9 cellular contexts compared by ENCODE assay signal in genomic region chr19:47663435-47663910, GRCh38. TPM values are rescaled to one million over a fixed set of nuclear protein-coding genes. Genes with fewer than 3 reads are reported as not detected.
DNase-seq lines count a peak whose midpoint lies in the region; ATAC-seq, FAIRE-seq and TF ChIP-seq lines count a peak whose summit lies in the region.
"Had no signal": no experiment of that assay in that cellular context is flagged by ENCODE, and none has a peak within 500 bp of the region (broad histone marks: within the 10 kb centered on the region; RNA-seq: fewer than 3 reads in every experiment).

No MANE protein-coding gene starts in this region.

- DNase-seq in H54 (ENCODE audit: insufficient read length, low spot score) (peak; percentile 30), amniotic stem cell (lab: John Stamatoyannopoulos, UW) (peak; percentile 62), right atrium auricular region (ENCODE audit: low spot score) (no peak), smooth muscle cell of the brain vasculature (ENCODE audit: low read depth, low spot score) (peak; percentile 29), HAP-1 (ENCODE audit: low spot score in 2 of 2) (no peak), SK-N-DZ (ENCODE audit: low spot score) (no peak)

- H3K27me3 ChIP-seq in right atrium auricular region (no peaks in the 10 kb centered on the region), HAP-1 (ENCODE audit: low read depth) (no peaks in the 10 kb centered on the region)

- ATAC-seq in HG02884 (IDR thresholded peaks at IDR 0.05; ENCODE audit: unreplicated experiment) (no peak), GM18502 (IDR thresholded peaks at IDR 0.05; ENCODE audit: poor library complexity, unreplicated experiment) (no peak)
- ATAC-seq: activated naive CD4-positive, alpha-beta T cell treated with anti-CD3 and anti-CD28 coated beads, Interleukin-2, amount 50 U/mL, for 72 hours had no signal

- H3K36me3 ChIP-seq in right atrium auricular region (no peaks in the 10 kb centered on the region), HAP-1 (replicated peaks) (no peaks in the 10 kb centered on the region; the same call in 1 of the 2 replicates)

- H3K4me3 ChIP-seq in right atrium auricular region (no peak overlapping the region), HAP-1 (no peak overlapping the region)

- no peak for TF ChIP-seq CTCF in right atrium auricular region (IDR thresholded peaks at IDR 0.05)

- no peak for FAIRE-seq in H54 (lab: Jason Lieb, UNC)

- in situ Hi-C loops in HAP-1 (cut with MboI; ENCODE audit: low sequenced_read_pairs): no loop called here

- peaks cover 0 to 90% of the 10 kb centered on the region in 2 donors for H3K4me1 ChIP-seq in right atrium auricular region
- H3K4me1 ChIP-seq in HAP-1: peaks cover 12% of the 10 kb centered on the region

- no peaks in the 10 kb centered on the region for H3K9me3 ChIP-seq in right atrium auricular region
- no peaks in the 10 kb centered on the region for H3K9me3 ChIP-seq in HAP-1

- no peak for TF ChIP-seq POLR2A in H54 (IDR thresholded peaks at IDR 0.05; ENCODE audit: low read depth, low read length)

- H3K27ac ChIP-seq in right atrium auricular region: peak overlapping the region; percentile 95 to 99

RNA-seq across cellular contexts. Expression of gene EHD2, which starts 49.7 kb away (rescaled TPM):
- total RNA-seq in right atrium auricular region: 10 to 100 TPM; 44.9 to 70.3 TPM
- 1.4 and 1.8 TPM in 2 replicates for polyA plus RNA-seq in SK-N-DZ (2014; cell fraction: cytosol; rRNA removed)
- 1.4 and 2.4 TPM in 2 replicates for polyA plus RNA-seq in SK-N-DZ (2014; cell fraction: nucleus; rRNA removed)

RNA-seq across cellular contexts. Expression of gene BICRA, which starts 54.5 kb away (rescaled TPM):
- 10 to 100 TPM in 1 of 2 donors, 1 to 10 TPM in 1; 7.0 to 12.6 TPM for total RNA-seq in right atrium auricular region
- 0.51 and 0.93 TPM in 2 replicates for polyA plus RNA-seq in SK-N-DZ (2014; cell fraction: cytosol; rRNA removed)
- polyA plus RNA-seq in SK-N-DZ (2014; cell fraction: nucleus; rRNA removed): 0.38 and 8.2 TPM in 2 replicates

Comparison
In these comparisons a context has a peak if more than half of its experiments do, and no peak if none do; other contexts are left out.
1. DNase-seq: peak in H54 (single experiment), amniotic stem cell (single experiment) and smooth muscle cell of the brain vasculature (single experiment); none in right atrium auricular region (single experiment), HAP-1 (0 of 2) and SK-N-DZ (single experiment).